In the genomic region with DNA sequence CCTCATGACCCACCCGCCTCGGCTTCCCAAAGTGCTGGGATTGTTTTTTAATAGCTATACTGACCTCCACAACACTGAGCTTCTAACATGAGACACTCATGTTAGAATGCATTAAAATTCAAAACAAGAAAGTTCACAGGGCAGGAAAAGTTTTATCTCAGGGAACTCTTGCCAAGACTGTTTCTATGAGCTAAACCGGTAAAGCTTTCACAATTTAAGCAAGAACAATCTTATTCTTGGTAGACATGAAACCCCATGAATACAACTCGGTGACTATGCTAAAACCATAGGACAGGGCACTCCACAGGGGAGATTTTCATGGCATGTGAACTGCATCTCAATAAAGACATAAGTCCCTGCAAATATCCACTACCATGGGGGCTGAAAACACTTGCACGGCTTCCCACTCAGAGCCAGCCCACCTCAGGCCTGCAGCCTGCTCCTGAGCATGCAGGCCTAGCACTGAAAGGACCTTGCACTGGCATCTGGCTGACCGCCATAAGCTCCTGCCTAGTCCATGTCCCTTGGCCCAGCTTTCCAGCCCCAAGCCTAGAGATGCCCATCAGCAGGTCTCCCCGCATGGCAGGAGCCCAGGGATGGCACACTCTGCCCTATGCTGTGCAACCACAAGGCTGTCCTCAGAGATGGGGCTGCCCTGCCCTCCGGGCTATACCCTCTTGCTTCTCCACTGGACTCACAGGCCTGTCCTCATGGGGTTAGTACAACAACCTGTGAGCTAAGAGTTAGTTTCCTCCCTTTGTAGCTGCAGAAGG, we compare ENCODE assay signal across 15 cellular contexts. TPM values are rescaled to one million over a fixed set of nuclear protein-coding genes. Genes with fewer than 3 reads are reported as not detected.
A peak's percentile ranks its signal among the peaks of the same experiment; 100 is the strongest.
DNase-seq lines count a peak whose midpoint lies in the region; ATAC-seq, FAIRE-seq and TF ChIP-seq lines count a peak whose summit lies in the region.
"Had no signal": no experiment of that assay in that cellular context is flagged by ENCODE, and none has a peak within 500 bp of the region (broad histone marks: within the 10 kb centered on the region; RNA-seq: fewer than 3 reads in every experiment).

No MANE protein-coding gene starts in this region.

- 61% methylated on average over 4 of the region's 8 CpGs for WGBS in right lobe of liver (ENCODE audit: insufficient coverage, low coverage, low lambda C conversion rate, missing lambda C conversion rate)

- dilution Hi-C loops in endothelial cell of umbilical vein (cut with MboI; ENCODE audit: extremely low pct_ligation_motif_present, low sequenced_read_pairs), result no loop called here

- FAIRE-seq in endothelial cell of umbilical vein (lab: Jason Lieb, UNC), result no peak
- FAIRE-seq: A549 had no signal

- H3K27ac ChIP-seq in endothelial cell of umbilical vein (ENCODE audit: insufficient read depth, low read depth, low read length) (no peak overlapping the region), right lobe of liver (no peak overlapping the region), breast epithelium (no peak overlapping the region)
- H3K27ac ChIP-seq: A549, C4-2B had no signal

- H3K27me3 ChIP-seq in endothelial cell of umbilical vein (ENCODE audit: control insufficient read depth in 2 of 2, insufficient read depth in 2 of 2, low read length in 2 of 2), result no peaks in the 10 kb centered on the region
- no peaks in the 10 kb centered on the region for H3K27me3 ChIP-seq in right lobe of liver
- no peaks in the 10 kb centered on the region for H3K27me3 ChIP-seq in breast epithelium

- H3K4me1 Mint-ChIP-seq in effector memory CD8-positive, alpha-beta T cell (ENCODE audit: low read depth in 2 of 2), result peaks cover 2 to 7% of the 10 kb centered on the region in 2 donors
- no peaks in the 10 kb centered on the region for H3K4me1 Mint-ChIP-seq in activated naive CD4-positive, alpha-beta T cell treated with anti-CD3 and anti-CD28 coated beads, Interleukin-2, amount 10 ng/mL, durations not matched to agents 7 days and 5 days

- no peak overlapping the region for H3K4me2 ChIP-seq in endothelial cell of umbilical vein (ENCODE audit: insufficient read depth, low read length)
- H3K4me2 ChIP-seq: A549 had no signal

- peaks cover 8% of the 10 kb centered on the region for H3K4me1 ChIP-seq in endothelial cell of umbilical vein (ENCODE audit: control insufficient read depth, extremely low read depth, insufficient read depth, low read length)
- peaks cover 0 to 26% (median 9%) of the 10 kb centered on the region in 4 donors for H3K4me1 ChIP-seq in right lobe of liver
- H3K4me1 ChIP-seq in breast epithelium, result no peaks in the 10 kb centered on the region
- H3K4me1 ChIP-seq: HAP-1 had no signal

- H3K9me3 Mint-ChIP-seq in effector memory CD8-positive, alpha-beta T cell, result no peaks in the 10 kb centered on the region
- no peaks in the 10 kb centered on the region for H3K9me3 Mint-ChIP-seq in activated naive CD4-positive, alpha-beta T cell treated with anti-CD3 and anti-CD28 coated beads, Interleukin-2, amount 10 ng/mL, durations not matched to agents 7 days and 5 days

- H3K9me3 ChIP-seq in endothelial cell of umbilical vein (replicated peaks; ENCODE audit: control insufficient read depth, insufficient read depth, low read length) (no peaks in the 10 kb centered on the region), right lobe of liver (no peaks in the 10 kb centered on the region), breast epithelium (no peaks in the 10 kb centered on the region)
- H3K9me3 ChIP-seq: A549, HAP-1 had no signal

- peaks cover 5 to 42% of the 10 kb centered on the region in 2 experiments for H3K36me3 ChIP-seq in endothelial cell of umbilical vein (ENCODE audit: control insufficient read depth in 2 of 2, extremely low read depth in 1 of 2, insufficient read depth in 2 of 2, low read length in 2 of 2)
- peaks cover 0 to 67% (median 7%) of the 10 kb centered on the region in 4 donors for H3K36me3 ChIP-seq in right lobe of liver
- no peaks in the 10 kb centered on the region for H3K36me3 ChIP-seq in breast epithelium

- no peaks in the 10 kb centered on the region for H4K20me1 ChIP-seq in endothelial cell of umbilical vein (replicated peaks; ENCODE audit: control insufficient read depth, extremely low read depth, insufficient read depth, low read length)

- peak; percentile 59 for ATAC-seq in Right ventricle myocardium superior (ENCODE audit: poor library complexity)
- ATAC-seq in left cardiac atrium, result no peak
- peak; percentile 73 to 94 (median 86) for ATAC-seq in right lobe of liver
- ATAC-seq in effector memory CD8-positive, alpha-beta T cell (replicated peaks), result no peak
- ATAC-seq: A549, Panc1 had no signal

- TF ChIP-seq POLR2A in endothelial cell of umbilical vein (IDR thresholded peaks at IDR 0.05; ENCODE audit: low read depth, low read length) (no peak), right lobe of liver (IDR thresholded peaks at IDR 0.05) (no peak), breast epithelium (IDR thresholded peaks at IDR 0.05) (no peak)

- H3K9me1 ChIP-seq in endothelial cell of umbilical vein (replicated peaks; ENCODE audit: control insufficient read depth, extremely low read depth, insufficient read depth, low read length), result no peaks in the 10 kb centered on the region

- POLR2A ChIA-PET in endothelial cell of umbilical vein (lab: Charles Lee), result interaction anchor here (0.6 to 0.7 kb wide), 2 partner anchors 17 to 1820 kb away, joined by 4 to 6 read pairs; no protein-coding TSS in a partner anchor

- H3K27ac Mint-ChIP-seq in effector memory CD8-positive, alpha-beta T cell, result no peak overlapping the region
- no peak overlapping the region for H3K27ac Mint-ChIP-seq in activated naive CD4-positive, alpha-beta T cell treated with anti-CD3 and anti-CD28 coated beads, Interleukin-2, amount 10 ng/mL, durations not matched to agents 7 days and 5 days

- no peak overlapping the region for H2AFZ ChIP-seq in endothelial cell of umbilical vein (ENCODE audit: low read depth, low read length)

- no peak overlapping the region for H3K9ac ChIP-seq in endothelial cell of umbilical vein (replicated peaks; ENCODE audit: extremely low read depth, insufficient read depth, low read length)

- TF ChIP-seq CTCF in endothelial cell of umbilical vein (IDR thresholded peaks at IDR 0.05; ENCODE audit: extremely low read depth in 1 of 2, insufficient read depth in 1 of 2, low read depth in 1 of 2, low read length in 2 of 2) (no peak), right lobe of liver (IDR thresholded peaks at IDR 0.05) (no peak), breast epithelium (IDR thresholded peaks at IDR 0.05) (no peak)

- DNase-seq in Right ventricle myocardium superior (peak; percentile 61), left cardiac atrium (no peak), endothelial cell of umbilical vein (ENCODE audit: low read depth, low spot score) (peak; percentile 40), right lobe of liver (peak; percentile 85 to 94 (median 92)), breast epithelium (ENCODE audit: low spot score in 2 of 2) (no peak)
- DNase-seq in effector memory CD8-positive, alpha-beta T cell, result no peak
- no peak for DNase-seq in activated naive CD4-positive, alpha-beta T cell treated with anti-CD3 and anti-CD28 coated beads, Interleukin-2, amount 10 ng/mL, durations not matched to agents 7 days and 5 days
- DNase-seq: DMS153, Kasumi-1, NCI-H2029, NCI-H510A treated with DMSO at 0.1 percent for 48 hours had no signal

- H3K4me3 ChIP-seq in endothelial cell of umbilical vein (replicated peaks in 1 of 3; ENCODE audit: insufficient read depth in 1 of 3, low read depth in 1 of 3, low read length in 3 of 3) (no peak overlapping the region), right lobe of liver (no peak overlapping the region), breast epithelium (no peak overlapping the region)
- H3K4me3 ChIP-seq: A549, HAP-1 had no signal

- BruUV-seq in endothelial cell of umbilical vein (replicated peaks; lab: Mats Ljungman, UMichigan), result no TSS peak

- intact Hi-C loops in Right ventricle myocardium superior (cut with DNase I), result no loop called here
- intact Hi-C loops in left cardiac atrium (cut with DNase I), result no loop called here
- intact Hi-C loops in endothelial cell of umbilical vein (cut with micrococcal nuclease), result no loop called here
- intact Hi-C loops in right lobe of liver (cut with DNase I), result no loop called here
- intact Hi-C loops in breast epithelium (cut with DNase I; ENCODE audit: low total_unique reads), result loop anchor here (5.0 kb wide), 1 partner anchor 36 kb away; no protein-coding TSS in a partner anchor

- H3K79me2 ChIP-seq in endothelial cell of umbilical vein (ENCODE audit: control insufficient read depth, insufficient read depth, low read length), result no peaks in the 10 kb centered on the region

- H3K4me3 Mint-ChIP-seq in effector memory CD8-positive, alpha-beta T cell, result no peak overlapping the region
- H3K4me3 Mint-ChIP-seq in activated naive CD4-positive, alpha-beta T cell treated with anti-CD3 and anti-CD28 coated beads, Interleukin-2, amount 10 ng/mL, durations not matched to agents 7 days and 5 days, result no peak overlapping the region

- H3K27me3 Mint-ChIP-seq in effector memory CD8-positive, alpha-beta T cell, result no peaks in the 10 kb centered on the region
- no peaks in the 10 kb centered on the region for H3K27me3 Mint-ChIP-seq in activated naive CD4-positive, alpha-beta T cell treated with anti-CD3 and anti-CD28 coated beads, Interleukin-2, amount 10 ng/mL, durations not matched to agents 7 days and 5 days

- CTCF ChIA-PET in endothelial cell of umbilical vein (lab: Charles Lee), result interaction anchor here (1.1 to 1.9 kb wide), 2 partner anchors 21 to 35 kb away, joined by 3 to 5 read pairs; no protein-coding TSS in a partner anchor
- CTCF ChIA-PET in activated naive CD4-positive, alpha-beta T cell treated with anti-CD3 and anti-CD28 coated beads, Interleukin-2, amount 10 ng/mL, durations not matched to agents 7 days and 5 days (lab: Charles Lee), result no interaction called here

- H3K36me3 Mint-ChIP-seq in effector memory CD8-positive, alpha-beta T cell (ENCODE audit: insufficient read depth), result peaks cover 52% of the 10 kb centered on the region
- peaks cover 37% of the 10 kb centered on the region for H3K36me3 Mint-ChIP-seq in activated naive CD4-positive, alpha-beta T cell treated with anti-CD3 and anti-CD28 coated beads, Interleukin-2, amount 10 ng/mL, durations not matched to agents 7 days and 5 days

TF ChIP-seq in endothelial cell of umbilical vein, 7 proteins besides CTCF, POLR2A, EP300 and RAD21 (continues in another document):
- TF ChIP-seq POLR2AphosphoS5 (IDR thresholded peaks at IDR 0.05; ENCODE audit: insufficient read depth, low read depth, low read length), result no peak

RNA-seq across cellular contexts. Expression of a gene that starts 58.4 kb away (rescaled TPM):
- 29.7 TPM for total RNA-seq in Right ventricle myocardium superior
- total RNA-seq in left cardiac atrium, result 10 to 100 TPM; 30.4 to 31.4 TPM
- 44.8 and 49.6 TPM in 2 replicates for total RNA-seq in endothelial cell of umbilical vein
- 51.2 and 61.7 TPM in 2 replicates for polyA plus RNA-seq in endothelial cell of umbilical vein
- polyA plus RNA-seq in endothelial cell of umbilical vein (2011; cell fraction: cytosol; rRNA removed), result 47.7 and 50.7 TPM in 2 replicates
- 41.7 and 53.7 TPM in 2 replicates for polyA plus RNA-seq in endothelial cell of umbilical vein (2011; cell fraction: nucleus; rRNA removed)
- 27.3 and 36.4 TPM in 2 replicates for polyA plus RNA-seq in endothelial cell of umbilical vein (2012)
- 46.5 and 74.1 TPM in 2 replicates for polyA minus RNA-seq in endothelial cell of umbilical vein
- polyA minus RNA-seq in endothelial cell of umbilical vein (2011; cell fraction: cytosol; rRNA and poly(A)+ RNA removed), result 13.5 TPM
- polyA minus RNA-seq in endothelial cell of umbilical vein (2011; cell fraction: nucleus; rRNA and poly(A)+ RNA removed), result 29.0 and 29.3 TPM in 2 replicates
- total RNA-seq in right lobe of liver, result 10 to 100 TPM; 19.8 to 31.7 (median 24.7) TPM
- total RNA-seq in breast epithelium, result 10 to 100 TPM; 36.8 to 58.4 (median 42.9) TPM

Comparison
In these comparisons a context has a peak if more than half of its experiments do, and no peak if none do; other contexts are left out.
1. ATAC-seq: peak in Right ventricle myocardium superior (single experiment) and right lobe of liver (4 of 4); none in left cardiac atrium (0 of 2) and effector memory CD8-positive, alpha-beta T cell (single experiment).
2. DNase-seq: peak in Right ventricle myocardium superior (single experiment), endothelial cell of umbilical vein (single experiment) and right lobe of liver (3 of 3); none in left cardiac atrium (single experiment), effector memory CD8-positive, alpha-beta T cell (0 of 3), activated naive CD4-positive, alpha-beta T cell treated with anti-CD3 and anti-CD28 coated beads, Interleukin-2, amount 10 ng/mL, durations not matched to agents 7 days and 5 days (single experiment) and breast epithelium (0 of 2).